Comparison of ENCODE assay signal across 8 cellular contexts in the genomic region with DNA sequence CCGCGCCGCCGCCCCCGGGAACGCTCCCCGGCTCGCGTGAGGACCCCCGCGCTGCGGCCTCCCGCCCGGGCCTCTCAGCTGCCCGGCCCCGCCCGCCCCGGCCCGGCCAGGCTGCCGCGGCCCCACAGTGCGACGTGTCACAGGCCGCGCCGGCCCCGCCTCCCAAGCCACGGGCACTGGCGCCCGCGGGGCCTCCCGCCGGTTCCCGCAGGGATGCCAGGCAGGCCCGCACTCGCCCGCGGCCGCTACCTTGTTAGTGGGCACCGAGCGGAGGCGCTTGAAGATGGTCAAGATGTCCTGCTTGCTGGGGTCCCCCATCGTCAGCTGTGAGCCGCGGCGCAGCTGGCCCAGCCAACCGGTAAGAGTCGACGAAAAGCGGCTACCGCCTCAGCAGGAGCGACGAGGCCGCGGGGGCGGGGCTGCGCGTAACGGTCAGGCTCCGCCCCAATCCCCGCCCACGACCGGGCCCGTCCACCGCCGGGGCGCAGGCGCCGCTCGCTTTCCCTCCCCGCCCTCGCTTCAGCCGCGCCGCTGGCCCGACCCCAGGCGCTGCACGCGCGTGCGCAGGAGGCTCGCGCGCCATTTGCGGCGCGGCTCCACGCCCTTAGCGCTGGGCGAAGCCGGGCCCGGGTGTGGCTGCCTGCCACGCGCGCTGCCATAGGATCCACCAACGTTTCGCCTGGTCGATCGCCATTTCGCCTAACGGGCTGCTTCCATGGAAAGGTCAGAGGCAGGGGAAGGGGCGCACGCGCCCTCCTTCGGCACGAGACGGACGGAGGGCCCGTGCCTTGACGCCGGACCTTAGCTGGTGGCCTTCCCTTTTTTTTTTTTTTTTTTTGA. TPM values are rescaled to one million over a fixed set of nuclear protein-coding genes. Genes with fewer than 3 reads are reported as not detected.
DNase-seq lines count a peak whose midpoint lies in the region; ATAC-seq and TF ChIP-seq lines count a peak whose summit lies in the region.

A gene with protein sequence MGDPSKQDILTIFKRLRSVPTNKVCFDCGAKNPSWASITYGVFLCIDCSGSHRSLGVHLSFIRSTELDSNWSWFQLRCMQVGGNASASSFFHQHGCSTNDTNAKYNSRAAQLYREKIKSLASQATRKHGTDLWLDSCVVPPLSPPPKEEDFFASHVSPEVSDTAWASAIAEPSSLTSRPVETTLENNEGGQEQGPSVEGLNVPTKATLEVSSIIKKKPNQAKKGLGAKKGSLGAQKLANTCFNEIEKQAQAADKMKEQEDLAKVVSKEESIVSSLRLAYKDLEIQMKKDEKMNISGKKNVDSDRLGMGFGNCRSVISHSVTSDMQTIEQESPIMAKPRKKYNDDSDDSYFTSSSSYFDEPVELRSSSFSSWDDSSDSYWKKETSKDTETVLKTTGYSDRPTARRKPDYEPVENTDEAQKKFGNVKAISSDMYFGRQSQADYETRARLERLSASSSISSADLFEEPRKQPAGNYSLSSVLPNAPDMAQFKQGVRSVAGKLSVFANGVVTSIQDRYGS (minus strand): TSS at position 409 of the 840 bp plus-strand sequence. CDS start 91 bp downstream, at position 318.

- no peak within 1 kb of the TSS for H3K27ac ChIP-seq in DOHH2 (ENCODE audit: low read depth, low read length)
- no peak within 1 kb of the TSS for H3K27ac ChIP-seq in GM23338 (ENCODE audit: low read depth)
- peak within 1 kb of the TSS; percentile 73 for H3K27ac ChIP-seq in RWPE2 (ENCODE audit: poor library complexity, severe bottlenecking)

- H3K36me3 ChIP-seq in DOHH2 (ENCODE audit: control insufficient read depth, low read length) (no peaks in the 10 kb centered on the region), GM23338 (ENCODE audit: insufficient read depth) (no peaks in the 10 kb centered on the region), RWPE2 (ENCODE audit: low read depth) (no peaks in the 10 kb centered on the region)

- H3K79me2 ChIP-seq in DOHH2 (ENCODE audit: control insufficient read depth, low read length) (peaks cover 8% of the 10 kb centered on the region), GM23338 (replicated peaks; ENCODE audit: insufficient read depth) (peaks cover 8% of the 10 kb centered on the region; the same call in 1 of the 2 replicates)

- intact Hi-C loops in activated T-helper 2 cell treated with anti-CD3 and anti-CD28 coated beads, Interferon-gamma antibody, Interleukin-2, Interleukin-4, amounts not matched to agents 10 μg/mL and 5 μg/mL and 100 μg/mL, durations not matched to agents 14 hours and 24 hours and 36 hours (cut with micrococcal nuclease): no loop called here

- peaks cover 24% of the 10 kb centered on the region for H3K27me3 Mint-ChIP-seq in GM23338 (ENCODE audit: insufficient read depth, low read depth, poor library complexity)
- H3K27me3 Mint-ChIP-seq in activated T-helper 2 cell treated with anti-CD3 and anti-CD28 coated beads, Interferon-gamma antibody, Interleukin-2, Interleukin-4, amounts not matched to agents 10 μg/mL and 5 μg/mL and 100 μg/mL, durations not matched to agents 14 hours and 24 hours and 36 hours (ENCODE audit: low read depth): no peaks in the 10 kb centered on the region
- H3K27me3 Mint-ChIP-seq in naive thymus-derived CD8-positive, alpha-beta T cell: no peaks in the 10 kb centered on the region
- H3K27me3 Mint-ChIP-seq in stimulated activated naive B cell treated with anti-CD40 and anti-IgM and Interleukin-4, amounts not matched to agents 10 μg/mL and 1 μg/mL and 100 μg/mL, for 72 hours: no peaks in the 10 kb centered on the region

- H3K9me3 Mint-ChIP-seq in GM23338: peaks cover 5% of the 10 kb centered on the region; the same call in 2 of the 3 replicates
- peaks cover 2% of the 10 kb centered on the region for H3K9me3 Mint-ChIP-seq in activated T-helper 2 cell treated with anti-CD3 and anti-CD28 coated beads, Interferon-gamma antibody, Interleukin-2, Interleukin-4, amounts not matched to agents 10 μg/mL and 5 μg/mL and 100 μg/mL, durations not matched to agents 14 hours and 24 hours and 36 hours
- no peaks in the 10 kb centered on the region for H3K9me3 Mint-ChIP-seq in naive thymus-derived CD8-positive, alpha-beta T cell
- no peaks in the 10 kb centered on the region for H3K9me3 Mint-ChIP-seq in stimulated activated naive B cell treated with anti-CD40 and anti-IgM and Interleukin-4, amounts not matched to agents 10 μg/mL and 1 μg/mL and 100 μg/mL, for 72 hours

- peak within 1 kb of the TSS; percentile 97 for H2AFZ ChIP-seq in GM23338

- H3K9me3 ChIP-seq in DOHH2 (ENCODE audit: control insufficient read depth, insufficient read depth, low read length) (no peaks in the 10 kb centered on the region; the same call in 1 of the 2 replicates), RWPE2 (ENCODE audit: severe bottlenecking) (no peaks in the 10 kb centered on the region)

- H3K4me2 ChIP-seq in DOHH2 (ENCODE audit: low read length) (peak within 1 kb of the TSS; percentile 85), GM23338 (peak within 1 kb of the TSS; percentile 97)

- ATAC-seq in GM23338 (peak; percentile 90), RWPE2 (ENCODE audit: low read depth) (peak; percentile 81)
- peak; percentile 88 to 89 for ATAC-seq in naive thymus-derived CD8-positive, alpha-beta T cell
- ATAC-seq in stimulated activated naive B cell treated with anti-CD40 and anti-IgM and Interleukin-4, amounts not matched to agents 10 μg/mL and 1 μg/mL and 100 μg/mL, for 72 hours (replicated peaks): peak; percentile 88 to 89

- no peaks in the 10 kb centered on the region for H3K36me3 Mint-ChIP-seq in GM23338 (ENCODE audit: low read depth)
- H3K36me3 Mint-ChIP-seq in activated T-helper 2 cell treated with anti-CD3 and anti-CD28 coated beads, Interferon-gamma antibody, Interleukin-2, Interleukin-4, amounts not matched to agents 10 μg/mL and 5 μg/mL and 100 μg/mL, durations not matched to agents 14 hours and 24 hours and 36 hours (ENCODE audit: low read depth): peaks cover 7% of the 10 kb centered on the region
- H3K36me3 Mint-ChIP-seq in naive thymus-derived CD8-positive, alpha-beta T cell: no peaks in the 10 kb centered on the region
- H3K36me3 Mint-ChIP-seq in stimulated activated naive B cell treated with anti-CD40 and anti-IgM and Interleukin-4, amounts not matched to agents 10 μg/mL and 1 μg/mL and 100 μg/mL, for 72 hours: peaks cover 5 to 10% of the 10 kb centered on the region in 2 donors

- DNase-seq in GM23338 (ENCODE audit: low spot score): peak; percentile 96
- DNase-seq in LNCaP clone FGC (ENCODE audit: low read depth): peak; percentile 58
- peak; percentile 89 for DNase-seq in RWPE2 (ENCODE audit: low spot score)
- peak; percentile 94 for DNase-seq in activated T-helper 2 cell treated with anti-CD3 and anti-CD28 coated beads, Interferon-gamma antibody, Interleukin-2, Interleukin-4, amounts not matched to agents 10 μg/mL and 5 μg/mL and 100 μg/mL, durations not matched to agents 14 hours and 24 hours and 36 hours (ENCODE audit: low spot score)
- peak; percentile 87 for DNase-seq in fibroblast of mammary gland (ENCODE audit: low read depth)
- peak; percentile 88 to 99 (median 96) for DNase-seq in naive thymus-derived CD8-positive, alpha-beta T cell
- peak; percentile 95 for DNase-seq in stimulated activated naive B cell treated with anti-CD40 and anti-IgM and Interleukin-4, amounts not matched to agents 10 μg/mL and 1 μg/mL and 100 μg/mL, for 72 hours

- H4K20me1 ChIP-seq in DOHH2 (ENCODE audit: control insufficient read depth, insufficient read depth, low read depth, low read length) (no peaks in the 10 kb centered on the region), GM23338 (replicated peaks; ENCODE audit: insufficient read depth) (no peaks in the 10 kb centered on the region; the same call in none of the 2 replicates)

- no peaks in the 10 kb centered on the region for H3K9me2 ChIP-seq in DOHH2 (replicated peaks; ENCODE audit: control insufficient read depth, low read length)
- no peaks in the 10 kb centered on the region for H3K9me2 ChIP-seq in GM23338 (ENCODE audit: insufficient read depth)

- peaks cover 4% of the 10 kb centered on the region; the same call in 1 of the 3 replicates for H3K4me1 Mint-ChIP-seq in GM23338
- H3K4me1 Mint-ChIP-seq in activated T-helper 2 cell treated with anti-CD3 and anti-CD28 coated beads, Interferon-gamma antibody, Interleukin-2, Interleukin-4, amounts not matched to agents 10 μg/mL and 5 μg/mL and 100 μg/mL, durations not matched to agents 14 hours and 24 hours and 36 hours (ENCODE audit: low read depth): peaks cover 7% of the 10 kb centered on the region
- peaks cover 4 to 33% (median 14%) of the 10 kb centered on the region in 4 donors for H3K4me1 Mint-ChIP-seq in naive thymus-derived CD8-positive, alpha-beta T cell
- H3K4me1 Mint-ChIP-seq in stimulated activated naive B cell treated with anti-CD40 and anti-IgM and Interleukin-4, amounts not matched to agents 10 μg/mL and 1 μg/mL and 100 μg/mL, for 72 hours: peaks cover 23 to 41% of the 10 kb centered on the region in 2 donors

- POLR2A ChIA-PET in naive thymus-derived CD8-positive, alpha-beta T cell (lab: Charles Lee): interaction anchor here (0.6 to 1.9 kb wide), 7 partner anchors 14 to 331 kb away, joined by 3 to 10 read pairs (median 4); partner anchors contain the start of genes PACSIN2, POLDIP3 and TTLL12

- H3K4me3 Mint-ChIP-seq in GM23338: peak within 1 kb of the TSS; percentile 84
- peak within 1 kb of the TSS; percentile 91 for H3K4me3 Mint-ChIP-seq in activated T-helper 2 cell treated with anti-CD3 and anti-CD28 coated beads, Interferon-gamma antibody, Interleukin-2, Interleukin-4, amounts not matched to agents 10 μg/mL and 5 μg/mL and 100 μg/mL, durations not matched to agents 14 hours and 24 hours and 36 hours (ENCODE audit: low read depth)
- H3K4me3 Mint-ChIP-seq in naive thymus-derived CD8-positive, alpha-beta T cell: peak within 1 kb of the TSS; percentile 82 to 90 (median 86)
- peak within 1 kb of the TSS; percentile 92 to 93 for H3K4me3 Mint-ChIP-seq in stimulated activated naive B cell treated with anti-CD40 and anti-IgM and Interleukin-4, amounts not matched to agents 10 μg/mL and 1 μg/mL and 100 μg/mL, for 72 hours

- H3F3A ChIP-seq in DOHH2 (ENCODE audit: control insufficient read depth, insufficient read depth): peaks cover 3% of the 10 kb centered on the region; the same call in 1 of the 2 replicates
- H3F3A ChIP-seq in GM23338 (replicated peaks; ENCODE audit: low read depth): no peaks in the 10 kb centered on the region; the same call in 1 of the 2 replicates

- no peak within 1 kb of the TSS for H3K27ac Mint-ChIP-seq in GM23338
- H3K27ac Mint-ChIP-seq in activated T-helper 2 cell treated with anti-CD3 and anti-CD28 coated beads, Interferon-gamma antibody, Interleukin-2, Interleukin-4, amounts not matched to agents 10 μg/mL and 5 μg/mL and 100 μg/mL, durations not matched to agents 14 hours and 24 hours and 36 hours: peak within 1 kb of the TSS; percentile 94
- H3K27ac Mint-ChIP-seq in naive thymus-derived CD8-positive, alpha-beta T cell: peak within 1 kb of the TSS; percentile 82 to 94 (median 90)
- H3K27ac Mint-ChIP-seq in stimulated activated naive B cell treated with anti-CD40 and anti-IgM and Interleukin-4, amounts not matched to agents 10 μg/mL and 1 μg/mL and 100 μg/mL, for 72 hours: peak within 1 kb of the TSS; percentile 98

- H3K27me3 ChIP-seq in DOHH2 (ENCODE audit: control insufficient read depth, low read length): no peaks in the 10 kb centered on the region
- peaks cover 32% of the 10 kb centered on the region for H3K27me3 ChIP-seq in GM23338 (ENCODE audit: insufficient read depth)
- H3K27me3 ChIP-seq in RWPE2 (ENCODE audit: insufficient read depth, poor library complexity, severe bottlenecking): no peaks in the 10 kb centered on the region

- H3K4me1 ChIP-seq in DOHH2 (ENCODE audit: control insufficient read depth, low read length) (peaks cover 11% of the 10 kb centered on the region), GM23338 (ENCODE audit: insufficient read depth) (no peaks in the 10 kb centered on the region; the same call in 1 of the 2 replicates), RWPE2 (ENCODE audit: insufficient read depth, poor library complexity, severe bottlenecking) (peaks cover 16% of the 10 kb centered on the region)

- TF ChIP-seq CTCF in DOHH2 (IDR thresholded peaks at IDR 0.05; ENCODE audit: low read depth, low read length, poor library complexity, severe bottlenecking) (no peak), GM23338 (conservative IDR thresholded peaks at IDR 0.05; ENCODE audit: low read depth in 2 of 2) (no peak), LNCaP clone FGC (IDR thresholded peaks at IDR 0.05; ENCODE audit: control insufficient read depth, extremely low read depth, insufficient read depth) (no peak), RWPE2 (IDR thresholded peaks at IDR 0.05; ENCODE audit: poor library complexity, severe bottlenecking) (no peak), fibroblast of mammary gland (conservative IDR thresholded peaks at IDR 0.05; ENCODE audit: control insufficient read depth, insufficient read depth, low read depth, low read length) (no peak)

- H3K4me3 ChIP-seq in DOHH2 (ENCODE audit: low read length): peak within 1 kb of the TSS; percentile 81
- peak within 1 kb of the TSS; percentile 91 for H3K4me3 ChIP-seq in GM23338
- H3K4me3 ChIP-seq in LNCaP clone FGC (ENCODE audit: low read depth, low read length): peak within 1 kb of the TSS; percentile 76
- H3K4me3 ChIP-seq in RWPE2 (ENCODE audit: severe bottlenecking): peak within 1 kb of the TSS; percentile 63
- peak within 1 kb of the TSS; percentile 75 for H3K4me3 ChIP-seq in fibroblast of mammary gland (ENCODE audit: control insufficient read depth, low read depth, low read length)

RNA-seq across cellular contexts. Expression of the gene that starts here (rescaled TPM):
- total RNA-seq in GM23338 (2014; rRNA removed; shearing (Covaris generic)): 17.7 and 19.1 TPM in 2 replicates
- 13.0 and 14.8 TPM in 2 replicates for polyA plus RNA-seq in GM23338 (2016; fragmentation: Nextera tagmentation; extraction: Ambion mirVana)
- total RNA-seq in activated T-helper 2 cell treated with anti-CD3 and anti-CD28 coated beads, Interferon-gamma antibody, Interleukin-2, Interleukin-4, amounts not matched to agents 10 μg/mL and 5 μg/mL and 100 μg/mL, durations not matched to agents 14 hours and 24 hours and 36 hours: 45.2 and 47.6 TPM in 2 replicates
- total RNA-seq in naive thymus-derived CD8-positive, alpha-beta T cell: 10 to 100 TPM; 32.9 to 34.1 TPM
- 10 to 100 TPM; 22.3 to 44.7 (median 25.1) TPM for polyA plus RNA-seq in naive thymus-derived CD8-positive, alpha-beta T cell
